In genomic region chr15:42832577-42832976, GRCh38 we compare ENCODE assay signal across 15 cellular contexts.
DNase-seq lines count a peak whose midpoint lies in the region; ATAC-seq, FAIRE-seq and TF ChIP-seq lines count a peak whose summit lies in the region.
"Had no signal": no experiment of that assay in that cellular context is flagged by ENCODE, and none has a peak within 500 bp of the region (broad histone marks: within the 10 kb centered on the region; RNA-seq: fewer than 3 reads in every experiment).

No MANE protein-coding gene starts in this region.

- no peak for TF ChIP-seq CTCF in fibroblast of villous mesenchyme (IDR thresholded peaks at IDR 0.05; ENCODE audit: insufficient read depth, low read depth, low read length)
- no peak for TF ChIP-seq CTCF in GM20000 (IDR thresholded peaks at IDR 0.05; ENCODE audit: extremely low read depth, missing control alignments)

- TF ChIP-seq POLR2A in H54 (IDR thresholded peaks at IDR 0.05; ENCODE audit: low read depth, low read length): no peak

- no peak overlapping the region for H3K27ac Mint-ChIP-seq in stimulated activated naive CD8-positive, alpha-beta T cell treated with anti-CD3 and anti-CD28 coated beads, Interleukin-15, amount 100 ng/mL, for 72 hours

- H3K9me3 Mint-ChIP-seq in stimulated activated naive CD8-positive, alpha-beta T cell treated with anti-CD3 and anti-CD28 coated beads, Interleukin-15, amount 100 ng/mL, for 72 hours: no peaks in the 10 kb centered on the region

- H3K4me3 ChIP-seq in fibroblast of villous mesenchyme (ENCODE audit: low read depth, low read length): no peak overlapping the region
- H3K4me3 ChIP-seq: cardiac muscle cell, SJSA1 had no signal

- peak; percentile 32 for DNase-seq in H54 (ENCODE audit: insufficient read length, low spot score)
- DNase-seq in T1000 (lab: John Stamatoyannopoulos, UW): peak; percentile 12
- DNase-seq in fibroblast of villous mesenchyme (ENCODE audit: low read depth): peak; percentile 82
- DNase-seq in GM20000 (ENCODE audit: low spot score): no peak
- DNase-seq in stimulated activated naive CD8-positive, alpha-beta T cell treated with anti-CD3 and anti-CD28 coated beads, Interleukin-15, amount 100 ng/mL, for 72 hours: no peak
- DNase-seq: DMS53; NCI-H1105; NCI-H524 treated with DMSO at 0.1 percent for 48 hours; occipital lobe; stimulated activated CD4-positive, alpha-beta T cell treated with anti-CD3 and anti-CD28 coated beads, Interleukin-2, amount 100 ng/mL, for 24 hours; stimulated activated naive CD4-positive, alpha-beta T cell treated with Interleukin-2 at 50 U/mL for 16 hours had no signal

- no peak overlapping the region for H3K4me3 Mint-ChIP-seq in stimulated activated naive CD8-positive, alpha-beta T cell treated with anti-CD3 and anti-CD28 coated beads, Interleukin-15, amount 100 ng/mL, for 72 hours

- H3K4me1 Mint-ChIP-seq in stimulated activated naive CD8-positive, alpha-beta T cell treated with anti-CD3 and anti-CD28 coated beads, Interleukin-15, amount 100 ng/mL, for 72 hours: no peaks in the 10 kb centered on the region

- FAIRE-seq in H54 (lab: Jason Lieb, UNC): peak; percentile 98

- no peak for ATAC-seq in HG03280 (IDR thresholded peaks at IDR 0.05; ENCODE audit: unreplicated experiment)
- ATAC-seq in stimulated activated naive CD8-positive, alpha-beta T cell treated with anti-CD3 and anti-CD28 coated beads, Interleukin-15, amount 100 ng/mL, for 72 hours: no peak
- no peak for ATAC-seq in GM18868 (IDR thresholded peaks at IDR 0.05; ENCODE audit: unreplicated experiment)

- no peaks in the 10 kb centered on the region for H3K27me3 Mint-ChIP-seq in stimulated activated naive CD8-positive, alpha-beta T cell treated with anti-CD3 and anti-CD28 coated beads, Interleukin-15, amount 100 ng/mL, for 72 hours

Comparison
In these comparisons a context has a peak if more than half of its experiments do, and no peak if none do; other contexts are left out.
1. DNase-seq: peak in H54 (single experiment), T1000 (single experiment) and fibroblast of villous mesenchyme (single experiment); none in GM20000 (single experiment) and stimulated activated naive CD8-positive, alpha-beta T cell treated with anti-CD3 and anti-CD28 coated beads, Interleukin-15, amount 100 ng/mL, for 72 hours (0 of 2).